1 cellular context compared by ENCODE assay signal in the genomic region with DNA sequence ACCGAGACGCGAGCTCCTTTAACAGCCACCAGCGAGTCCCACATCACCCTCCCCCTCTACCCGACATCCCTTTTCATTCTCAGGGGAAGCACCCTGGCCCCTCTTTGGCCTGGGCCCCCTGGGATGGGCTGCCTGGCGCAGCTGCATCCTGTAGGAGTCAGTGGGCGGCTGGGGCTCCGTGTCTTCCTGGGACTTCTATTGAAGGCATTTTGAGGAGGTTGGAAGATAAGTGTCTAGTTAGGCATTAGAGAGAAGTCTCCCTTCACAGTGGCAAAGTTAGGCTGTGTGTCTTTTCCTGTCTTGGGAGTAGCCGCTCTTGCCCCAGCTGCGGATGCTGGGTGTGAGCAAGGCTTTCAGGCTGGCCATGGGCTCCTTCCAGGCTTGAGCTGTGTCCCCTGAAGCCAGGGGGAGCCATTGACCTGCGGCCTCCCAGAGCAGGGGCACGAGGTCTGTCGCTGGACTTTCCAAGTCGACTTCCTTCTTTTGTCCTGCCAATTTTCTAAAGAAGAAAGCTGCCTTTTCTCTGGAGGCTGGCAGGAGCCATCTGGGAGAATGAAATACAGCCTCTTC.
TF ChIP-seq lines count a peak whose summit lies in the region.

No MANE protein-coding gene starts in this region.

TF ChIP-seq in H1, 55 proteins besides CTCF, POLR2A, EP300 and RAD21 (continued from another document):
- TF ChIP-seq CBX8 (IDR thresholded peaks at IDR 0.05; ENCODE audit: borderline replicate concordance, low read depth, low read length) (no peak), TAF1 (IDR thresholded peaks at IDR 0.05; ENCODE audit: low read depth, low read length) (no peak), CHD2 (IDR thresholded peaks at IDR 0.05; ENCODE audit: low read length) (no peak), YY1 (IDR thresholded peaks at IDR 0.05; ENCODE audit: low read depth, low read length) (no peak), SIRT6 (IDR thresholded peaks at IDR 0.05; ENCODE audit: low read length) (no peak), BRCA1 (IDR thresholded peaks at IDR 0.05; ENCODE audit: low read depth, low read length) (no peak), BACH1 (IDR thresholded peaks at IDR 0.05; ENCODE audit: low read length) (no peak), NRF1 (IDR thresholded peaks at IDR 0.05; ENCODE audit: low read depth, low read length) (no peak), KDM4A (IDR thresholded peaks at IDR 0.05; ENCODE audit: low read depth, low read length, severe bottlenecking) (no peak)
- TF ChIP-seq, protein P1, sequence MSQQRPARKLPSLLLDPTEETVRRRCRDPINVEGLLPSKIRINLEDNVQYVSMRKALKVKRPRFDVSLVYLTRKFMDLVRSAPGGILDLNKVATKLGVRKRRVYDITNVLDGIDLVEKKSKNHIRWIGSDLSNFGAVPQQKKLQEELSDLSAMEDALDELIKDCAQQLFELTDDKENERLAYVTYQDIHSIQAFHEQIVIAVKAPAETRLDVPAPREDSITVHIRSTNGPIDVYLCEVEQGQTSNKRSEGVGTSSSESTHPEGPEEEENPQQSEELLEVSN (IDR thresholded peaks at IDR 0.05): peak; percentile 66
